9 cellular contexts compared by ENCODE assay signal in the genomic region with DNA sequence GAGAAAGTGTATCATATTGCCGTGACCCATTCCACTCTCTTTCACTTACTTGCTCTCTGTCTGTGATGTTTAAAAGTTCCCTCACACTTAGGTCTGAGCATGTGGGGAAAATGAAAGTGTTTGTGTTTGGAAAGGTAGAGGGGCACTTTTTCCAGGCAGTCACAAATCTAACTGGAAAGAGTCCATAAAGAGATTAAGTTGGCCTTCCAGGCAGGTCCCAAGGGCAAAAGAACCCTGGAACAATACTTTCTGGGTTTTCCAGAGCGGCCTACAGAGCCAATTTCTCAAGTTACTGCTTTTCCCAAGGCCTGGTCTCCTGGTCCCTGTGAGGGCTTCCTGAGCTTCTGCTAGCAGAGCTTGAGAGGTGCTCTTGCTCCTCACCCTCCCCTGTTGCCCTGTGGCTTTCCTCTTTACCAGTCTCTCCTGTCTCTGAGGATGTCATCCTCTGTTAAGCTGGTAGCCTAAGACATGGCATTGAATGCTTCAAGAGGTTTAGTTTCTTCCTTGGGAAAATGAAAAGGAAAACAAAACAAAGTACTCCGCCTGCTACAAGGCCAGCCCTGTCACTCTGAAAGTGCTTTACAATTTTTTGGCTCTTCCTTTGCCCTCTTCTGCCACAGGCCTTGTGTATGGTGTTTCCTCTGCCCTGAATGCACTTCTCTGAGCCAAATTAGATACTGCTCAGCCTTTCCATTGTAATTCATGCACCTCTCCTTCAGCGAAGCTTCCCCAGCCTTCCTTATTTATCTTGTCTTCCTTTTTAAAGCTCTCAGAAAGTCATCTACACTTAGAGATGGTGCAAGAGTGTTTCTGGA. TPM values are rescaled to one million over a fixed set of nuclear protein-coding genes. Genes with fewer than 3 reads are reported as not detected.
DNase-seq lines count a peak whose midpoint lies in the region; ATAC-seq lines count a peak whose summit lies in the region.
"Had no signal": no experiment of that assay in that cellular context is flagged by ENCODE, and none has a peak within 500 bp of the region (broad histone marks: within the 10 kb centered on the region; RNA-seq: fewer than 3 reads in every experiment).

No MANE protein-coding gene starts in this region.

- H3K27me3 ChIP-seq in adipocyte (replicated peaks; ENCODE audit: control insufficient read depth, insufficient read depth, low read length): no peaks in the 10 kb centered on the region

- H3K36me3 ChIP-seq in adipocyte (ENCODE audit: control insufficient read depth, insufficient read depth, low read length, severe bottlenecking): no peaks in the 10 kb centered on the region
- H3K36me3 ChIP-seq in urinary bladder (ENCODE audit: insufficient read depth): no peaks in the 10 kb centered on the region

- H3K27ac Mint-ChIP-seq in activated T-cell treated with anti-CD3 and anti-CD28 coated beads, Interleukin-2, amount 50 U/mL, for 72 hours: peak overlapping the region; percentile 44
- H3K27ac Mint-ChIP-seq in memory B cell: peak overlapping the region; percentile 85

- 56% methylated on average over 4 of the region's 4 CpGs for WGBS in urinary bladder

- peaks cover 75% of the 10 kb centered on the region for H3K4me1 Mint-ChIP-seq in activated T-cell treated with anti-CD3 and anti-CD28 coated beads, Interleukin-2, amount 50 U/mL, for 72 hours (ENCODE audit: low read depth)
- peaks cover 47% of the 10 kb centered on the region for H3K4me1 Mint-ChIP-seq in memory B cell

- H3K4me3 Mint-ChIP-seq in activated T-cell treated with anti-CD3 and anti-CD28 coated beads, Interleukin-2, amount 50 U/mL, for 72 hours: peak overlapping the region in 1 of 2 donors; percentile 17
- no peak overlapping the region for H3K4me3 Mint-ChIP-seq in memory B cell

- no peak overlapping the region for H3K4me3 ChIP-seq in adipocyte (ENCODE audit: low read length)
- no peak overlapping the region for H3K4me3 ChIP-seq in urinary bladder (ENCODE audit: low read depth, low read length)

- no peaks in the 10 kb centered on the region for H3K27me3 Mint-ChIP-seq in activated T-cell treated with anti-CD3 and anti-CD28 coated beads, Interleukin-2, amount 50 U/mL, for 72 hours (ENCODE audit: low read depth)
- H3K27me3 Mint-ChIP-seq in memory B cell: no peaks in the 10 kb centered on the region

- peaks cover 0 to 1% of the 10 kb centered on the region in 2 donors for H3K36me3 Mint-ChIP-seq in activated T-cell treated with anti-CD3 and anti-CD28 coated beads, Interleukin-2, amount 50 U/mL, for 72 hours (ENCODE audit: insufficient read depth in 2 of 2)
- no peaks in the 10 kb centered on the region for H3K36me3 Mint-ChIP-seq in memory B cell

- H3K27ac ChIP-seq in urinary bladder (ENCODE audit: low read depth): peak overlapping the region; percentile 49

- ATAC-seq in activated T-cell treated with anti-CD3 and anti-CD28 coated beads, Interleukin-2, amount 50 U/mL, for 72 hours (replicated peaks in 1 of 2): peak; percentile 46 to 47
- no peak for ATAC-seq in memory B cell (ENCODE audit: low read depth)
- no peak for ATAC-seq in HG03175 (IDR thresholded peaks at IDR 0.05; ENCODE audit: unreplicated experiment)

- DNase-seq in activated T-cell treated with anti-CD3 and anti-CD28 coated beads, Interleukin-2, amount 50 U/mL, for 72 hours: no peak
- DNase-seq in activated T-cell treated with anti-CD3 and anti-CD28 coated beads, Interleukin-2, amount 50 U/mL, for 1 hour: no peak
- peak; percentile 42 for DNase-seq in adipocyte (ENCODE audit: low read depth)
- DNase-seq in memory B cell (ENCODE audit: low spot score in 2 of 2): no peak
- DNase-seq in Ammon's horn (ENCODE audit: low spot score): no peak
- DNase-seq in AG08395 (ENCODE audit: low spot score): no peak
- DNase-seq: RPMI8226 had no signal

- no peaks in the 10 kb centered on the region for H3K9me3 ChIP-seq in adipocyte (ENCODE audit: control insufficient read depth, low read length)

- H3K4me1 ChIP-seq in adipocyte (ENCODE audit: control insufficient read depth, insufficient read depth, low read length) (peaks cover 58% of the 10 kb centered on the region), urinary bladder (ENCODE audit: insufficient read depth) (peaks cover 2% of the 10 kb centered on the region)

- H3K9ac ChIP-seq in adipocyte (ENCODE audit: low read length): no peak overlapping the region

- no peaks in the 10 kb centered on the region for H3K9me3 Mint-ChIP-seq in activated T-cell treated with anti-CD3 and anti-CD28 coated beads, Interleukin-2, amount 50 U/mL, for 72 hours
- no peaks in the 10 kb centered on the region for H3K9me3 Mint-ChIP-seq in memory B cell

RNA-seq across cellular contexts. Expression of gene TES, which starts 20.1 kb away (rescaled TPM):
- total RNA-seq in activated T-cell treated with anti-CD3 and anti-CD28 coated beads, Interleukin-2, amount 50 U/mL, for 72 hours: 100 to 1,000 TPM; 121 to 125 TPM
- 207 TPM for total RNA-seq in urinary bladder
- 159 TPM for polyA plus RNA-seq in urinary bladder

Comparison
In these comparisons a context has a peak if more than half of its experiments do, and no peak if none do; other contexts are left out.
1. ATAC-seq: peak in activated T-cell treated with anti-CD3 and anti-CD28 coated beads, Interleukin-2, amount 50 U/mL, for 72 hours (2 of 2); none in memory B cell (single experiment) and HG03175 (single experiment).